In genomic region chr6:141926200-141926900, GRCh38 we compare ENCODE assay signal across 8 cellular contexts.
A peak's percentile ranks its signal among the peaks of the same experiment; 100 is the strongest.
DNase-seq lines count a peak whose midpoint lies in the region; ATAC-seq lines count a peak whose summit lies in the region.
"Not testable (repeated sequence)": the region's sequence is repeated elsewhere in the genome, so short reads cannot be mapped to it uniquely, and the experiment has no call there.

No MANE protein-coding gene starts in this region.

- H3K27me3 Mint-ChIP-seq in activated T-helper 17 cell treated with anti-CD3 and anti-CD28 coated beads, Interleukin-2, amount 50 U/mL, for 72 hours: not testable (repeated sequence)

- H3K27ac Mint-ChIP-seq in activated T-helper 17 cell treated with anti-CD3 and anti-CD28 coated beads, Interleukin-2, amount 50 U/mL, for 72 hours: not testable (repeated sequence)

- peak; percentile 4 for DNase-seq in renal cortical epithelial cell (ENCODE audit: low read depth)

- ATAC-seq in GM18498 (IDR thresholded peaks at IDR 0.05; ENCODE audit: unreplicated experiment) (peak; percentile 39), GM18867 (IDR thresholded peaks at IDR 0.05; ENCODE audit: unreplicated experiment) (peak; percentile 50), GM21390 (IDR thresholded peaks at IDR 0.05; ENCODE audit: unreplicated experiment) (peak; percentile 51), HG02678 (IDR thresholded peaks at IDR 0.05; ENCODE audit: unreplicated experiment) (peak; percentile 63), HG03175 (IDR thresholded peaks at IDR 0.05; ENCODE audit: unreplicated experiment) (peak; percentile 63), HG03565 (IDR thresholded peaks at IDR 0.05; ENCODE audit: unreplicated experiment) (peak; percentile 73)
- peak; percentile 81 for ATAC-seq in activated T-helper 17 cell treated with anti-CD3 and anti-CD28 coated beads, Interleukin-2, amount 50 U/mL, for 72 hours (replicated peaks)

- not testable (repeated sequence) for H3K9me3 Mint-ChIP-seq in activated T-helper 17 cell treated with anti-CD3 and anti-CD28 coated beads, Interleukin-2, amount 50 U/mL, for 72 hours

- not testable (repeated sequence) for H3K4me3 Mint-ChIP-seq in activated T-helper 17 cell treated with anti-CD3 and anti-CD28 coated beads, Interleukin-2, amount 50 U/mL, for 72 hours

- H3K36me3 Mint-ChIP-seq in activated T-helper 17 cell treated with anti-CD3 and anti-CD28 coated beads, Interleukin-2, amount 50 U/mL, for 72 hours (ENCODE audit: low read depth): not testable (repeated sequence)

- H3K4me1 Mint-ChIP-seq in activated T-helper 17 cell treated with anti-CD3 and anti-CD28 coated beads, Interleukin-2, amount 50 U/mL, for 72 hours: not testable (repeated sequence)

Comparison
In these comparisons a context has a peak if more than half of its experiments do, and no peak if none do; other contexts are left out.
1. Peak in every context shown above with its lines: DNase-seq and ATAC-seq.